Comparison of ENCODE assay signal across 9 cellular contexts in genomic region chr11:85811624-85812023, GRCh38. TPM values are rescaled to one million over a fixed set of nuclear protein-coding genes. Genes with fewer than 3 reads are reported as not detected.
DNase-seq lines count a peak whose midpoint lies in the region; ATAC-seq, FAIRE-seq and TF ChIP-seq lines count a peak whose summit lies in the region.
"Had no signal": no experiment of that assay in that cellular context is flagged by ENCODE, and none has a peak within 500 bp of the region (broad histone marks: within the 10 kb centered on the region; RNA-seq: fewer than 3 reads in every experiment).

No MANE protein-coding gene starts in this region.

- no peaks in the 10 kb centered on the region for H3K9me3 Mint-ChIP-seq in activated T-cell treated with anti-CD3 and anti-CD28 coated beads, Interleukin-2, amount 50 U/mL, for 4 hours

- H2BK5ac ChIP-seq in mesendoderm (ENCODE audit: low read length): no peak overlapping the region

- 32% methylated on average over 12 of the region's 13 CpGs for WGBS in K562 (ENCODE audit: insufficient coverage, low coverage, missing lambda C conversion rate)
- WGBS in mesendoderm (ENCODE audit: extremely low coverage, insufficient coverage, low lambda C conversion rate): no CpG with 5 or more reads among the region's 13 CpGs
- WGBS in thyroid gland, 2 donors: 75 to 79% methylated on average over 13 of the region's 13 CpGs

- no peaks in the 10 kb centered on the region for H3K79me1 ChIP-seq in mesendoderm (ENCODE audit: low read length)

- DNase-seq in activated T-cell treated with anti-CD3 and anti-CD28 coated beads, Interleukin-2, amount 50 U/mL, for 4 hours: no peak
- DNase-seq in activated T-cell treated with anti-CD3 and anti-CD28 coated beads, Interleukin-2, amount 50 U/mL, for 1 hour: no peak
- DNase-seq in K562 (ENCODE audit: extremely low read depth in 1 of 4, low spot score in 3 of 4): no peak
- no peak for DNase-seq in mesendoderm
- peak in 1 of 2 donors; percentile 4 for DNase-seq in thyroid gland
- no peak for DNase-seq in NCI-H1930 (lab: John Stamatoyannopoulos, UW)
- no peak for DNase-seq in NOMO-1 treated with DMSO at 0.1 percent for 48 hours (lab: John Stamatoyannopoulos, UW; ENCODE audit: unreplicated experiment)
- DNase-seq: NCI-H2029 treated with DMSO at 0.1 percent for 48 hours had no signal

- H3K4me3 Mint-ChIP-seq in activated T-cell treated with anti-CD3 and anti-CD28 coated beads, Interleukin-2, amount 50 U/mL, for 4 hours: peak overlapping the region; percentile 81

- peaks cover 6% of the 10 kb centered on the region for H3K27me3 Mint-ChIP-seq in activated T-cell treated with anti-CD3 and anti-CD28 coated beads, Interleukin-2, amount 50 U/mL, for 4 hours (ENCODE audit: low read depth)

- no peaks in the 10 kb centered on the region for H3K36me3 ChIP-seq in K562 (ENCODE audit: control insufficient read depth, insufficient read depth, low read length)
- no peaks in the 10 kb centered on the region for H3K36me3 ChIP-seq in mesendoderm (ENCODE audit: control insufficient read depth, insufficient read depth, low read length)
- H3K36me3 ChIP-seq in thyroid gland: no peaks in the 10 kb centered on the region

- POLR2A ChIA-PET in K562 (lab: Yijun Ruan, JAX): interaction anchor here (0.8 kb wide), 1 partner anchor 20 kb away, joined by 3 read pairs; no protein-coding TSS in a partner anchor

- peaks cover 33% of the 10 kb centered on the region for H3K4me1 Mint-ChIP-seq in activated T-cell treated with anti-CD3 and anti-CD28 coated beads, Interleukin-2, amount 50 U/mL, for 4 hours (ENCODE audit: low read depth)

- no peak overlapping the region for H2BK15ac ChIP-seq in mesendoderm (replicated peaks; ENCODE audit: low read depth)

- no peaks in the 10 kb centered on the region for H3K79me2 ChIP-seq in K562 (ENCODE audit: control insufficient read depth, insufficient read depth, low read length)
- H3K79me2 ChIP-seq in mesendoderm (ENCODE audit: control insufficient read depth, insufficient read depth, low read length): no peaks in the 10 kb centered on the region

- H3K9ac ChIP-seq in K562 (ENCODE audit: insufficient read depth in 1 of 2, low read depth in 2 of 2, low read length in 2 of 2): no peak overlapping the region
- no peak overlapping the region for H3K9ac ChIP-seq in mesendoderm (ENCODE audit: low read length)

- CTCF ChIA-PET in K562 (lab: Yijun Ruan, JAX; ENCODE audit: low intra/inter-chr PET ratio): no interaction called here

- no peak for TF ChIP-seq POLR2A in K562 (conservative IDR thresholded peaks at IDR 0.05)
- no peak for TF ChIP-seq POLR2A in thyroid gland (IDR thresholded peaks at IDR 0.05)

- H3K9me3 ChIP-seq in K562 (replicated peaks; ENCODE audit: control insufficient read depth, insufficient read depth, low read depth, low read length): no peaks in the 10 kb centered on the region
- no peaks in the 10 kb centered on the region for H3K9me3 ChIP-seq in thyroid gland

- H3K4me2 ChIP-seq in K562 (ENCODE audit: insufficient read depth, low read length) (peak overlapping the region; percentile 39; the same call in 1 of the 2 replicates), mesendoderm (ENCODE audit: low read length) (peak overlapping the region; percentile 43)

- no peak for TF ChIP-seq RAD21 in K562 (CRISPR knock-in tag; conservative IDR thresholded peaks at IDR 0.05 in 1 of 2, IDR thresholded peaks at IDR 0.05 in 1 of 2)

- H3K27me3 ChIP-seq in K562 (ENCODE audit: control insufficient read depth in 2 of 2, insufficient read depth in 2 of 2, low read length in 2 of 2): peaks cover 19 to 33% of the 10 kb centered on the region in 2 experiments
- no peaks in the 10 kb centered on the region for H3K27me3 ChIP-seq in mesendoderm (ENCODE audit: insufficient read depth, low read length, poor library complexity)
- no peaks in the 10 kb centered on the region for H3K27me3 ChIP-seq in thyroid gland

- H4K20me1 ChIP-seq in K562 (replicated peaks; ENCODE audit: control insufficient read depth, insufficient read depth, low read length): no peaks in the 10 kb centered on the region

- H4K8ac ChIP-seq in mesendoderm (ENCODE audit: low read depth, low read length): no peak overlapping the region

- TF ChIP-seq EP300 in K562 (IDR thresholded peaks at IDR 0.05; ENCODE audit: low read length): no peak

- H2BK120ac ChIP-seq in mesendoderm (ENCODE audit: low read depth, low read length): no peak overlapping the region

- no peak for ATAC-seq in activated T-cell treated with anti-CD3 and anti-CD28 coated beads, Interleukin-2, amount 50 U/mL, for 4 hours
- ATAC-seq in K562 (no peak), HG02623 (IDR thresholded peaks at IDR 0.05; ENCODE audit: unreplicated experiment) (no peak)

- H3K18ac ChIP-seq in mesendoderm (ENCODE audit: low read length): no peak overlapping the region

- H3K56ac ChIP-seq in mesendoderm (ENCODE audit: low read length): peak overlapping the region; percentile 28

- in situ Hi-C loops in K562 (cut with MboI): no loop called here

- no peaks in the 10 kb centered on the region for H3K36me3 Mint-ChIP-seq in activated T-cell treated with anti-CD3 and anti-CD28 coated beads, Interleukin-2, amount 50 U/mL, for 4 hours (ENCODE audit: insufficient read depth)

- intact Hi-C loops in K562 (cut with micrococcal nuclease) (no loop called here), thyroid gland (cut with DNase I) (no loop called here)

- TF ChIP-seq CTCF in K562 (IDR thresholded peaks at IDR 0.05 in 2 of 3, conservative IDR thresholded peaks at IDR 0.05 in 1 of 3; ENCODE audit: insufficient read depth in 2 of 3, low read depth in 1 of 3, low read length in 3 of 3) (no peak), thyroid gland (IDR thresholded peaks at IDR 0.05) (no peak)

- no peaks in the 10 kb centered on the region for H3K9me1 ChIP-seq in K562 (ENCODE audit: control insufficient read depth, insufficient read depth, low read length)

- H4K5ac ChIP-seq in mesendoderm (ENCODE audit: low read length): no peak overlapping the region

- H2AK5ac ChIP-seq in mesendoderm (ENCODE audit: low read length): no peak overlapping the region

- no peak overlapping the region for H3K23ac ChIP-seq in mesendoderm (ENCODE audit: low read length)

- peaks cover 9 to 10% of the 10 kb centered on the region in 2 experiments; a peak in 3 of 5 replicates for H3K4me1 ChIP-seq in K562 (replicated peaks in 1 of 2; ENCODE audit: control insufficient read depth in 2 of 2, insufficient read depth in 2 of 2, low read length in 2 of 2)
- H3K4me1 ChIP-seq in mesendoderm (ENCODE audit: control insufficient read depth, low read depth, low read length): peaks cover 2% of the 10 kb centered on the region
- H3K4me1 ChIP-seq in thyroid gland: peaks cover 9 to 13% of the 10 kb centered on the region in 2 donors

- H3K27ac ChIP-seq in K562 (ENCODE audit: extremely low read depth, low read depth, low read length) (no peak overlapping the region), mesendoderm (ENCODE audit: low read depth, low read length) (no peak overlapping the region), thyroid gland (no peak overlapping the region)

- no peak overlapping the region for H3K4ac ChIP-seq in mesendoderm (ENCODE audit: low read depth, low read length)

- 0 out of 2 replicates have a peak overlapping the region, but pooled peaks have one; percentile 67 for H2AFZ ChIP-seq in K562 (ENCODE audit: low read depth, low read length)

- BruUV-seq in K562 (replicated peaks; lab: Mats Ljungman, UMichigan): no TSS peak

- no peak for FAIRE-seq in K562 (lab: Jason Lieb, UNC)

- H3K4me3 ChIP-seq in K562 (no peak overlapping the region), mesendoderm (ENCODE audit: low read length) (peak overlapping the region; percentile 16), thyroid gland (replicated peaks in 1 of 3) (peak overlapping the region in 2 of 3 donors; percentile 26 to 50)

RNA-seq across cellular contexts. Expression of gene SYTL2, which starts 0.7 kb away (rescaled TPM):
- 1 to 10 TPM; 2.7 to 5.8 (median 2.7) TPM for total RNA-seq in activated T-cell treated with anti-CD3 and anti-CD28 coated beads, Interleukin-2, amount 50 U/mL, for 4 hours
- 0.37 and 0.46 TPM in 2 replicates for total RNA-seq in K562 (2011; cell fraction: chromatin; rRNA removed; ENCODE audit: low replicate concordance)
- 0.79 TPM in 1 of 2 replicates, not detected in the other for total RNA-seq in K562 (2011; cell fraction: nucleolus; rRNA removed)
- 0.66 and 1.2 TPM in 2 replicates for total RNA-seq in K562 (2011; cell fraction: nucleoplasm; rRNA removed)
- total RNA-seq in K562 (2014; rRNA removed) (0.05 and 0.33 TPM in 2 replicates), K562 (2014; rRNA removed; fragmentation: Illumina TruSeq; extraction: Trizol) (0.26 and 0.55 TPM in 2 replicates), K562 (2015; rRNA removed; fragmentation: Illumina TruSeq; extraction: Trizol) (0.30 and 0.43 TPM in 2 replicates), K562 (2021) (0.35 and 0.36 TPM in 2 replicates), thyroid gland (10 to 100 TPM in 2 of 4 donors, 1 to 10 TPM in 2; 4.5 to 18.8 (median 9.0) TPM)
- polyA plus RNA-seq in K562 (2011; rRNA removed) (0.38 and 0.57 TPM in 2 replicates), K562 (2014; fragmentation: Illumina TruSeq; extraction: Trizol) (0.17 and 0.42 TPM in 2 replicates), K562 (2014; fragmentation: Nextera tagmentation; extraction: Ambion mirVana) (under 1 TPM; 0.06 to 0.07 TPM), K562 (2014; rRNA removed) (0.13 and 0.19 TPM in 2 replicates)
- 0.04 TPM in 2 replicates for polyA plus RNA-seq in K562 (2011; cell fraction: cytosol; rRNA removed)
- polyA plus RNA-seq in K562 (2011; cell fraction: nucleus; rRNA removed): 0.67 and 0.91 TPM in 2 replicates
- polyA plus RNA-seq in K562 (2012): 0.30 and 0.36 TPM in 2 replicates
- polyA minus RNA-seq in K562 (2011; rRNA and poly(A)+ RNA removed): 0.42 and 0.60 TPM in 2 replicates
- polyA minus RNA-seq in K562 (2011; cell fraction: cytosol; rRNA and poly(A)+ RNA removed): not detected in 2 replicates
- 0.40 and 1.1 TPM in 2 replicates for polyA minus RNA-seq in K562 (2011; cell fraction: nucleus; rRNA and poly(A)+ RNA removed)
- polyA plus RNA-seq in mesendoderm (2013, experiment 1 of 2): 4.9 TPM
- 5.4 TPM for polyA plus RNA-seq in mesendoderm (2013, experiment 2 of 2)

RNA-seq across cellular contexts. Expression of gene CCDC83, which starts 43.6 kb away (rescaled TPM):
- total RNA-seq in activated T-cell treated with anti-CD3 and anti-CD28 coated beads, Interleukin-2, amount 50 U/mL, for 4 hours: not detected
- total RNA-seq in K562 (2011; cell fraction: chromatin; rRNA removed; ENCODE audit: low replicate concordance): not detected in 2 replicates
- not detected in 2 replicates for total RNA-seq in K562 (2011; cell fraction: nucleolus; rRNA removed)
- total RNA-seq in K562 (2011; cell fraction: nucleoplasm; rRNA removed): not detected in 2 replicates
- not detected in 2 replicates for total RNA-seq in K562 (2014; rRNA removed)
- total RNA-seq in K562 (2014; rRNA removed; fragmentation: Illumina TruSeq; extraction: Trizol): not detected in 2 replicates
- total RNA-seq in K562 (2015; rRNA removed; fragmentation: Illumina TruSeq; extraction: Trizol): not detected in 2 replicates
- total RNA-seq in K562 (2021): not detected in 2 replicates
- not detected in 2 replicates for polyA plus RNA-seq in K562 (2011; rRNA removed)
- polyA plus RNA-seq in K562 (2011; cell fraction: cytosol; rRNA removed): not detected in 2 replicates
- not detected in 2 replicates for polyA plus RNA-seq in K562 (2011; cell fraction: nucleus; rRNA removed)
- not detected in 2 replicates for polyA plus RNA-seq in K562 (2012)
- not detected in 2 replicates for polyA plus RNA-seq in K562 (2014; fragmentation: Illumina TruSeq; extraction: Trizol)
- polyA plus RNA-seq in K562 (2014; fragmentation: Nextera tagmentation; extraction: Ambion mirVana): not detected
- polyA plus RNA-seq in K562 (2014; rRNA removed): not detected in 2 replicates
- polyA minus RNA-seq in K562 (2011; rRNA and poly(A)+ RNA removed): not detected in 2 replicates
- polyA minus RNA-seq in K562 (2011; cell fraction: cytosol; rRNA and poly(A)+ RNA removed): not detected in 2 replicates
- polyA minus RNA-seq in K562 (2011; cell fraction: nucleus; rRNA and poly(A)+ RNA removed): not detected in 2 replicates
- not detected for polyA plus RNA-seq in mesendoderm (2013, experiment 1 of 2)
- polyA plus RNA-seq in mesendoderm (2013, experiment 2 of 2): not detected
- total RNA-seq in thyroid gland: not detected
